ENCODE assay signal across 16 cellular contexts in the genomic region with DNA sequence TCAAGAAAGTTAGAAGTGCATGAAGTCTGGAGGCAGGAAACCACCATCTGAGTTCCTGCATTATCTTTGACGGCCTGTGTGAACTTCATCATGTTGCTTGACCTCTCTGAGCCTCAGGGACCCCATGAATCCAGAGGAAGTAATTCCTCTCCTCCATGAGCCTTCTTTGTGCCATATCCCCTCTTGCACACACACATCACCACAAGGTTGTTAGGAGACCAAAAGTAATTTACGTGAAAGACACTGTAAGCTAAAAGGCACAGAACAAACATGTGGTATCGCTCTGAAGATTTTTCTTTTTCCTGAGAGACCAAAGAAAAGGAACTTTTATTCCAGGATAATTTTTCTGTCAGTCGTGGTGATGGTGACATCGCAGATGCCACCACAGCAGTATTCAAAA.
"Had no signal": no experiment of that assay in that cellular context is flagged by ENCODE, and none has a peak within 500 bp of the region (broad histone marks: within the 10 kb centered on the region; RNA-seq: fewer than 3 reads in every experiment).

No MANE protein-coding gene starts in this region.

- H3K27ac ChIP-seq: adrenal gland, esophagus squamous epithelium, neutrophil, right atrium auricular region, suprapubic skin had no signal

- DNase-seq: activated CD4-positive, CD25-positive, alpha-beta regulatory T cell treated with anti-CD3 and anti-CD28 coated beads, Interleukin-2, amount 50 U/mL, for 72 hours; adrenal gland; esophagus squamous epithelium; foreskin fibroblast; glutamatergic neuron; left colon; midbrain; posterior cingulate gyrus; SHP77; stimulated activated naive B cell treated with anti-CD40 and anti-IgM and Interleukin-4, amounts not matched to agents 10 μg/mL and 1 μg/mL and 100 μg/mL, for 72 hours had no signal

- H3K36me3 Mint-ChIP-seq: type B pancreatic cell had no signal

- H3K27me3 Mint-ChIP-seq: stimulated activated naive B cell treated with anti-CD40 and anti-IgM and Interleukin-4, amounts not matched to agents 10 μg/mL and 1 μg/mL and 100 μg/mL, for 72 hours; type B pancreatic cell had no signal

- H3K4me3 ChIP-seq: adrenal gland, esophagus squamous epithelium, lung, right atrium auricular region, suprapubic skin had no signal

- H3K4me3 Mint-ChIP-seq: stimulated activated naive B cell treated with anti-CD40 and anti-IgM and Interleukin-4, amounts not matched to agents 10 μg/mL and 1 μg/mL and 100 μg/mL, for 72 hours; type B pancreatic cell had no signal

- H3K27me3 ChIP-seq: adrenal gland, esophagus squamous epithelium, neutrophil, right atrium auricular region, suprapubic skin had no signal

- ATAC-seq: left colon; SK-N-SH treated with all-trans-retinoic acid at 6 μM for 48 hours; stimulated activated naive B cell treated with anti-CD40 and anti-IgM and Interleukin-4, amounts not matched to agents 10 μg/mL and 1 μg/mL and 100 μg/mL, for 72 hours had no signal

- H3K9me3 ChIP-seq: adrenal gland, esophagus squamous epithelium, neutrophil, right atrium auricular region, suprapubic skin had no signal

- H3K9me3 Mint-ChIP-seq: type B pancreatic cell had no signal

- H3K36me3 ChIP-seq: adrenal gland, esophagus squamous epithelium, neutrophil, right atrium auricular region, suprapubic skin had no signal

- H3K4me1 ChIP-seq: right atrium auricular region had no signal

- H3K27ac Mint-ChIP-seq: stimulated activated naive B cell treated with anti-CD40 and anti-IgM and Interleukin-4, amounts not matched to agents 10 μg/mL and 1 μg/mL and 100 μg/mL, for 72 hours; type B pancreatic cell had no signal
